Comparison of ENCODE assay signal across 8 cellular contexts in genomic region chr2:133844214-133844892, GRCh38.
DNase-seq lines count a peak whose midpoint lies in the region; ATAC-seq and TF ChIP-seq lines count a peak whose summit lies in the region.

No MANE protein-coding gene starts in this region.

- H3K9me2 ChIP-seq in DOHH2 (replicated peaks; ENCODE audit: control insufficient read depth, low read length): no peaks in the 10 kb centered on the region

- H3K9me3 ChIP-seq in DOHH2 (ENCODE audit: control insufficient read depth, insufficient read depth, low read length) (no peaks in the 10 kb centered on the region), ascending aorta (no peaks in the 10 kb centered on the region), smooth muscle cell (replicated peaks; ENCODE audit: low read depth) (no peaks in the 10 kb centered on the region)

- H4K20me1 ChIP-seq in DOHH2 (ENCODE audit: control insufficient read depth, insufficient read depth, low read depth, low read length) (no peaks in the 10 kb centered on the region), smooth muscle cell (ENCODE audit: low read depth) (no peaks in the 10 kb centered on the region)

- H3K36me3 ChIP-seq in DOHH2 (ENCODE audit: control insufficient read depth, low read length): no peaks in the 10 kb centered on the region
- no peaks in the 10 kb centered on the region for H3K36me3 ChIP-seq in ascending aorta
- H3K36me3 ChIP-seq in smooth muscle cell (ENCODE audit: low read depth): no peaks in the 10 kb centered on the region

- DNase-seq in GOT3 (lab: John Stamatoyannopoulos, UW): peak; percentile 25
- DNase-seq in NAMALWA (ENCODE audit: low spot score): peak; percentile 72
- DNase-seq in T-helper 1 cell: peak in 4 of 5 donors; percentile 20 to 46 (median 30)
- peak in 1 of 2 donors; percentile 66 for DNase-seq in ascending aorta (ENCODE audit: low spot score in 2 of 2)
- DNase-seq in hippocampal formation (lab: John Stamatoyannopoulos, UW): peak; percentile 33 to 53
- DNase-seq in smooth muscle cell (lab: John Stamatoyannopoulos, UW; ENCODE audit: unreplicated experiment): peak; percentile 3

- no peak overlapping the region for H2AFZ ChIP-seq in smooth muscle cell (ENCODE audit: low read depth)

- H3K4me2 ChIP-seq in DOHH2 (ENCODE audit: low read length): no peak overlapping the region
- H3K4me2 ChIP-seq in smooth muscle cell: no peak overlapping the region

- no peaks in the 10 kb centered on the region for H3K4me1 ChIP-seq in DOHH2 (ENCODE audit: control insufficient read depth, low read length)
- H3K4me1 ChIP-seq in ascending aorta: no peaks in the 10 kb centered on the region
- H3K4me1 ChIP-seq in smooth muscle cell (ENCODE audit: low read depth): no peaks in the 10 kb centered on the region

- H3K4me3 ChIP-seq in DOHH2 (ENCODE audit: low read length) (no peak overlapping the region), ascending aorta (no peak overlapping the region), smooth muscle cell (no peak overlapping the region)

- TF ChIP-seq CTCF in DOHH2 (IDR thresholded peaks at IDR 0.05; ENCODE audit: low read depth, low read length, poor library complexity, severe bottlenecking) (peak; percentile 87), ascending aorta (IDR thresholded peaks at IDR 0.05) (peak; percentile 36 to 82 (median 63)), smooth muscle cell (IDR thresholded peaks at IDR 0.05; ENCODE audit: borderline replicate concordance, insufficient read depth, poor library complexity, severe bottlenecking) (peak; percentile 92)

- intact Hi-C loops in ascending aorta (cut with DNase I): no loop called here

- ATAC-seq in GM19324 (IDR thresholded peaks at IDR 0.05; ENCODE audit: low FRiP score, unreplicated experiment): no peak

- no peaks in the 10 kb centered on the region for H3K79me2 ChIP-seq in DOHH2 (ENCODE audit: control insufficient read depth, low read length)
- H3K79me2 ChIP-seq in smooth muscle cell (ENCODE audit: low read depth): no peaks in the 10 kb centered on the region

- 25% methylated on average over 9 of the region's 9 CpGs for WGBS in smooth muscle cell (ENCODE audit: low lambda C conversion rate)

- no peak overlapping the region for H3K27ac ChIP-seq in DOHH2 (ENCODE audit: low read depth, low read length)
- no peak overlapping the region for H3K27ac ChIP-seq in ascending aorta
- no peak overlapping the region for H3K27ac ChIP-seq in smooth muscle cell (ENCODE audit: low read depth)

- H3K9ac ChIP-seq in smooth muscle cell (ENCODE audit: low read depth): no peak overlapping the region

- no peaks in the 10 kb centered on the region for H3K27me3 ChIP-seq in DOHH2 (ENCODE audit: control insufficient read depth, low read length)
- no peaks in the 10 kb centered on the region for H3K27me3 ChIP-seq in ascending aorta
- H3K27me3 ChIP-seq in smooth muscle cell (ENCODE audit: low read depth): peaks cover 7% of the 10 kb centered on the region

- no peaks in the 10 kb centered on the region for H3F3A ChIP-seq in DOHH2 (ENCODE audit: control insufficient read depth, insufficient read depth)
- H3F3A ChIP-seq in smooth muscle cell (ENCODE audit: low read depth): no peaks in the 10 kb centered on the region
